14 cellular contexts compared by ENCODE assay signal in the genomic region with DNA sequence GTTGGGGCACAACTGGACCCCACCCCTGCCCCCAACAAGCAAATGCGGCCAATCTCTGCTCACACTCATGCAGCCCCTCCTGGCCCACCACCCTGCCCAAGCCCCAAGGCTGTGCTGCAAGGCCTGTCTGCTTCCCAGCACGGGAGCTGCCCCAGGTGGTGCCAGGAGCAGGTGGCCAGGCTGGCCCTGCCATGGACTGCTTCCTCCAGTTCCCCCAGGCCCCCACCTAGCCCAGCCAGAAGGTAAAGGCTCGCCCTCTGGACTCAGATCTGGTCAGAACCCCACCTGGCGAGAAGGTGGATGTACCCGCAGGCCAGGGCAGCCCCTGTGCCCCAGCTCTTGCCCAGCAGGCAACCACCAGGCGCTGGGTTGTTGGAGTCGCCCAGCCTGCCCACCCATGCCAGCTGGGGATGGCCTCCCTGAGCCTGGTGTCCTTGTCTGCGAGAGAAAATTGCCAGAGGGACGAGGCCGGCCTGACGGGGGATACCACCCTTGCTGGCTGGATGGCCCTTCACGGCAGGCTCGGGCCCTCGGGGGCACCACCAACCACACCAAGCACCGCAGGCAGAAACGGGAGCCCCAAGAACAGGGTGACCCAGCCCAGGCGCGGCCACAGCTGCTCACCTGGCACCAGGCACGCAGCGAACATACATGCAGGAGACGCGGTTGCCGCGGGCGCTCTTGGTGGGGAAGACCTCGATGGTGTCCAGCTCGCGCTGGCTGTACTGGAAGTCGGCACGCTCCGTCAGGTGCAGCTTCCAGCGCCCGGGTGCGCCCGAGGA.
DNase-seq lines count a peak whose midpoint lies in the region; ATAC-seq and FAIRE-seq lines count a peak whose summit lies in the region.
"Had no signal": no experiment of that assay in that cellular context is flagged by ENCODE, and none has a peak within 500 bp of the region (broad histone marks: within the 10 kb centered on the region; RNA-seq: fewer than 3 reads in every experiment).

No MANE protein-coding gene starts in this region.

- H3K4me1 Mint-ChIP-seq in stimulated activated naive CD8-positive, alpha-beta T cell treated with anti-CD3 and anti-CD28 coated beads, Interleukin-15, Interleukin-2, amounts not matched to agents 100 ng/mL and 50 ng/mL, for 24 hours (ENCODE audit: low read depth) = peaks cover 42% of the 10 kb centered on the region
- H3K4me1 Mint-ChIP-seq in central memory CD8-positive, alpha-beta T cell = peaks cover 35% of the 10 kb centered on the region

- no peaks in the 10 kb centered on the region for H3K9me3 Mint-ChIP-seq in stimulated activated naive CD8-positive, alpha-beta T cell treated with anti-CD3 and anti-CD28 coated beads, Interleukin-15, Interleukin-2, amounts not matched to agents 100 ng/mL and 50 ng/mL, for 24 hours
- H3K9me3 Mint-ChIP-seq in central memory CD8-positive, alpha-beta T cell = no peaks in the 10 kb centered on the region
- H3K9me3 Mint-ChIP-seq: activated B cell treated with CpG ODN at 0.5 μM for 24 hours had no signal

- no peak for FAIRE-seq in HTR-8/SVneo (lab: Jason Lieb, UNC)

- H3K27ac Mint-ChIP-seq in stimulated activated naive CD8-positive, alpha-beta T cell treated with anti-CD3 and anti-CD28 coated beads, Interleukin-15, Interleukin-2, amounts not matched to agents 100 ng/mL and 50 ng/mL, for 24 hours = peak overlapping the region; percentile 26
- peak overlapping the region; percentile 67 for H3K27ac Mint-ChIP-seq in central memory CD8-positive, alpha-beta T cell (ENCODE audit: low read depth)
- H3K27ac Mint-ChIP-seq: activated B cell treated with CpG ODN at 0.5 μM for 24 hours had no signal

- no peak for DNase-seq in stimulated activated naive CD8-positive, alpha-beta T cell treated with anti-CD3 and anti-CD28 coated beads, Interleukin-15, Interleukin-2, amounts not matched to agents 100 U/mL and 50 U/mL, for 24 hours
- no peak for DNase-seq in central memory CD8-positive, alpha-beta T cell (ENCODE audit: low spot score in 2 of 2)
- DNase-seq in medulla oblongata (ENCODE audit: extremely low spot score) (peak; percentile 2), NCI-H748 (lab: John Stamatoyannopoulos, UW; ENCODE audit: unreplicated experiment) (no peak), NCI-H82 treated with DMSO at 0.1 percent for 48 hours (lab: John Stamatoyannopoulos, UW; ENCODE audit: unreplicated experiment) (no peak), HTR-8/SVneo (ENCODE audit: insufficient read length, low spot score) (no peak), NOMO-1 treated with DMSO at 0.1 percent for 48 hours (lab: John Stamatoyannopoulos, UW; ENCODE audit: unreplicated experiment) (no peak)
- DNase-seq: activated B cell treated with CpG ODN at 0.5 μM for 24 hours; activated gamma-delta T cell treated with Interleukin-2 at 50 U/mL for 16 hours; GOT3; NCI-H2081 treated with DMSO at 0.1 percent for 48 hours; stimulated activated CD4-positive, alpha-beta T cell treated with anti-CD3 and anti-CD28 coated beads, Interleukin-1b, Interleukin-23, amount 100 ng/mL, for 48 hours had no signal

- no peak for ATAC-seq in stimulated activated naive CD8-positive, alpha-beta T cell treated with anti-CD3 and anti-CD28 coated beads, Interleukin-15, Interleukin-2, amounts not matched to agents 100 U/mL and 50 U/mL, for 24 hours
- ATAC-seq in central memory CD8-positive, alpha-beta T cell (replicated peaks; ENCODE audit: extremely low read depth, poor library complexity, severe bottlenecking) = no peak
- ATAC-seq: mucosa of descending colon had no signal

- H3K36me3 Mint-ChIP-seq in stimulated activated naive CD8-positive, alpha-beta T cell treated with anti-CD3 and anti-CD28 coated beads, Interleukin-15, Interleukin-2, amounts not matched to agents 100 ng/mL and 50 ng/mL, for 24 hours (ENCODE audit: low read depth) = peaks cover 20% of the 10 kb centered on the region
- H3K36me3 Mint-ChIP-seq in central memory CD8-positive, alpha-beta T cell (ENCODE audit: insufficient read depth) = peaks cover 49% of the 10 kb centered on the region

- no peaks in the 10 kb centered on the region for H3K27me3 Mint-ChIP-seq in stimulated activated naive CD8-positive, alpha-beta T cell treated with anti-CD3 and anti-CD28 coated beads, Interleukin-15, Interleukin-2, amounts not matched to agents 100 ng/mL and 50 ng/mL, for 24 hours
- no peaks in the 10 kb centered on the region for H3K27me3 Mint-ChIP-seq in central memory CD8-positive, alpha-beta T cell
- H3K27me3 Mint-ChIP-seq: activated B cell treated with CpG ODN at 0.5 μM for 24 hours had no signal

- peak overlapping the region; percentile 54 for H3K4me3 Mint-ChIP-seq in stimulated activated naive CD8-positive, alpha-beta T cell treated with anti-CD3 and anti-CD28 coated beads, Interleukin-15, Interleukin-2, amounts not matched to agents 100 ng/mL and 50 ng/mL, for 24 hours
- H3K4me3 Mint-ChIP-seq in central memory CD8-positive, alpha-beta T cell = peak overlapping the region; percentile 56
- H3K4me3 Mint-ChIP-seq: activated B cell treated with CpG ODN at 0.5 μM for 24 hours had no signal
